In the genomic region with DNA sequence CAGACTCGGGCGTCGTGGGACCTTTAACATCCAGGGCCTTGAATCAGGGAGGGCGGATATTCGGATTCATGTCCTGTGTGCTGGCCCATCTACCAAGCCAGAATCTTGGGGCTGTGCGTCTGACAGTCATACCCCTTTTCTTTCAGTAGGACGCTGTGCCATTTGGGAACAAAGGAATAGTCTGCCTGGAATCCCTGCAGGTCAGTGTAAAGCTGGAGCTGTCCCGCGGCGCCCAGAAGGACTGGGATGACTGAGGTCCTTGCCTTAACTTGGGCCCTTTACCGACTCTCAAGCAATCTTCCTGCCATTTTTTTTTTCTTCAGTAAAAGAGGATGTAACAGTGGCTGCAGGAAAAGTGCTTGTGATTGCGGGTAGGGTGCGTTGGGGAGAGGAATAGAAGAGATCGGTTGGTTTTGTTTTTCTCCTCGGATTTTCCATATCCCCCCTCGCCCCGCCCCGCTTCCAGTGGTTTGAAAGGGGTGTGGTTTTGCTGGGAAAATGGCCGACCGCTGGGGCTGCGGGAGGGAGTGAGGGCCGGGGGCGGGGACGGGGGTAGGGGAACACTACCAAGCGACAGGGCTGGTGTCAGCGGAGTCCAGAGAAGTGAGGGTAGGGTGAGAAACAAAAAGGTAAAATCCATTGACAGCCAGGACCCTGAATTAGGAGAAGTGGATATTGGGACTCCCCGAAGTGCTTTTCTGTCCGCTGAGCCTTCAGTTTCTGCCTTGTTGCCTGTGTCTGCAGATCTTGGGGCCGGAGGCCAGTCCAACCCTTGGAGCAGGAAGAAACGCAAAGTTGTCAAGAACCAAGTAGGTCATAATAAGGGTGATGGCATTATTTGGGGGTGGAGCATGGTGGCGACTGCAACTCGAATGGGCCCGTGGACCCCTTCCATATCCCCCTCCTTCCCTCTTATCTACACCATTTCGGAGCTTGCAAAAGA, we compare ENCODE assay signal across 8 cellular contexts. TPM values are rescaled to one million over a fixed set of nuclear protein-coding genes. Genes with fewer than 3 reads are reported as not detected.
A peak's percentile ranks its signal among the peaks of the same experiment; 100 is the strongest.
DNase-seq lines count a peak whose midpoint lies in the region; ATAC-seq and TF ChIP-seq lines count a peak whose summit lies in the region.

No MANE protein-coding gene starts in this region.

- dilution Hi-C loops in mammary epithelial cell (cut with HindIII; ENCODE audit: low sequenced_read_pairs): no loop called here

- H2AFZ ChIP-seq in mammary epithelial cell (ENCODE audit: low read depth, low read length): peak overlapping the region; percentile 87

- H3K4me2 ChIP-seq in mammary epithelial cell (ENCODE audit: insufficient read depth, low read depth, low read length): peak overlapping the region; percentile 79

- H3K79me2 ChIP-seq in mammary epithelial cell (ENCODE audit: insufficient read depth, low read length): no peaks in the 10 kb centered on the region

- H3K4me1 ChIP-seq in mammary epithelial cell (ENCODE audit: insufficient read depth, low read length): no peaks in the 10 kb centered on the region
- no peaks in the 10 kb centered on the region for H3K4me1 ChIP-seq in iPS-18a (ENCODE audit: control insufficient read depth, low read depth, low read length)

- H3K36me3 ChIP-seq in mammary epithelial cell (ENCODE audit: insufficient read depth, low read length): no peaks in the 10 kb centered on the region
- no peaks in the 10 kb centered on the region for H3K36me3 ChIP-seq in iPS-18a (ENCODE audit: control insufficient read depth, low read depth, low read length)

- no peak for ATAC-seq in HG03342 (IDR thresholded peaks at IDR 0.05; ENCODE audit: unreplicated experiment)

- TF ChIP-seq CTCF in mammary epithelial cell (conservative IDR thresholded peaks at IDR 0.05 in 1 of 2, IDR thresholded peaks at IDR 0.05 in 1 of 2; ENCODE audit: extremely low read depth in 1 of 2, insufficient read depth in 1 of 2, low read depth in 1 of 2, low read length in 2 of 2) (no peak), retinal pigment epithelial cell (conservative IDR thresholded peaks at IDR 0.05; ENCODE audit: low read depth, low read length) (no peak)

- H3K27me3 ChIP-seq in mammary epithelial cell (ENCODE audit: insufficient read depth, low read length) (no peaks in the 10 kb centered on the region), iPS-18a (ENCODE audit: control insufficient read depth, insufficient read depth, low read length) (no peaks in the 10 kb centered on the region)

- H4K20me1 ChIP-seq in mammary epithelial cell (ENCODE audit: insufficient read depth, low read length): no peaks in the 10 kb centered on the region

- no peaks in the 10 kb centered on the region for H3K9me3 ChIP-seq in mammary epithelial cell (replicated peaks; ENCODE audit: insufficient read depth, low read length)
- H3K9me3 ChIP-seq in iPS-18a (ENCODE audit: control insufficient read depth, low read depth, low read length): no peaks in the 10 kb centered on the region

- 51% methylated on average over 24 of the region's 34 CpGs for WGBS in mammary epithelial cell (ENCODE audit: low coverage, missing lambda C conversion rate)

- H3K9ac ChIP-seq in mammary epithelial cell (ENCODE audit: insufficient read depth, low read length): peak overlapping the region; percentile 45
- H3K9ac ChIP-seq in iPS-18a (ENCODE audit: low read length): peak overlapping the region; percentile 25

- DNase-seq in COR-L47 (lab: John Stamatoyannopoulos, UW) (peak; percentile 0), NCI-H1105 (lab: John Stamatoyannopoulos, UW) (peak; percentile 18), mammary epithelial cell (peak; percentile 4), retinal pigment epithelial cell (ENCODE audit: low read depth) (no peak), NCI-H524 treated with DMSO at 0.1 percent for 48 hours (lab: John Stamatoyannopoulos, UW) (no peak), dedifferentiated amniotic fluid mesenchymal stem cell (ENCODE audit: extremely low spot score) (no peak)

- H3K4me3 ChIP-seq in mammary epithelial cell (replicated peaks in 1 of 3; ENCODE audit: insufficient read depth in 1 of 3, low read depth in 2 of 3, low read length in 3 of 3) (peak overlapping the region; percentile 46 to 59 (median 56)), iPS-18a (ENCODE audit: low read length) (peak overlapping the region; percentile 73), retinal pigment epithelial cell (ENCODE audit: low read length) (peak overlapping the region; percentile 71)

- H3K27ac ChIP-seq in mammary epithelial cell (ENCODE audit: insufficient read depth, low read depth, low read length): peak overlapping the region; percentile 41
- no peak overlapping the region for H3K27ac ChIP-seq in iPS-18a (ENCODE audit: low read length)

- intact Hi-C loops in mammary epithelial cell (cut with micrococcal nuclease): loop anchor here (5.0 kb wide), 1 partner anchor 134 kb away; no protein-coding TSS in a partner anchor

- CTCF ChIA-PET in mammary epithelial cell (lab: Charles Lee; ENCODE audit: low non-redundant PET): no interaction called here

- BruUV-seq in mammary epithelial cell (replicated peaks; lab: Mats Ljungman, UMichigan): no TSS peak

- in situ Hi-C loops in mammary epithelial cell (cut with MboI; ENCODE audit: low sequenced_read_pairs in 2 of 2): no loop called here

RNA-seq across cellular contexts. Expression of a gene that starts 0.7 kb away (rescaled TPM):
- 10 to 100 TPM; 13.8 to 22.0 TPM for total RNA-seq in mammary epithelial cell
- 8.8 TPM for polyA plus RNA-seq in mammary epithelial cell
- polyA minus RNA-seq in mammary epithelial cell: 7.9 TPM

Comparison
In these comparisons a context has a peak if more than half of its experiments do, and no peak if none do; other contexts are left out.
1. DNase-seq: peak in COR-L47 (single experiment), NCI-H1105 (single experiment) and mammary epithelial cell (single experiment); none in retinal pigment epithelial cell (single experiment), NCI-H524 treated with DMSO at 0.1 percent for 48 hours (single experiment) and dedifferentiated amniotic fluid mesenchymal stem cell (single experiment).
2. Peak in every context shown above with its lines, with median percentiles within 50 percentile points of each other: H3K4me3 ChIP-seq.